In the genomic region with DNA sequence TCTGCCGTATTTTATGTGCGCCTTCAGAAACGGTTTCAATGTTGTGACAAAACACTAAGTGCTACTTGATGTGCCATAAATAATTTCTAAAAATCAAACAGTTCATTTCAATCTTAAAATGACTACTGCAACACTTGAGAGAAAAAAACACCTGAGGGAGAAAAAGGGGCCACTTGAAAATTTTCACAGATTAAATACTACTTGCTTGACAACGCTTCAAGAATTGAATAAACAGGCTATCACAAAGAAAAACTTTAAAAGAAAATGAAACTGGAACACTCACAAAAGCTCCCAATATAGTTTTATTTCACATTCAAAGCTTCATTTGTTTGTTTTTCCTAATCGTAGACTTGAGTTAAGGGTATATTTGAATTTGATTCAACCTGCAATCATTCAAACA, we compare ENCODE assay signal across 16 cellular contexts.
"Had no signal": no experiment of that assay in that cellular context is flagged by ENCODE, and none has a peak within 500 bp of the region (broad histone marks: within the 10 kb centered on the region; RNA-seq: fewer than 3 reads in every experiment).

No MANE protein-coding gene starts in this region.

- H3K4me3 ChIP-seq: neural progenitor cell, ovary, right atrium auricular region, sigmoid colon, skin epidermis, stomach, uterus had no signal

- H3K36me3 ChIP-seq: neural progenitor cell, ovary, right atrium auricular region, sigmoid colon, stomach, uterus had no signal

- H3K9me3 ChIP-seq: ovary, right atrium auricular region, sigmoid colon, stomach, uterus had no signal

- H3K4me1 ChIP-seq: neural progenitor cell, right atrium auricular region, sigmoid colon, stomach, uterus had no signal

- ATAC-seq: esophagus mucosa; left colon; natural killer cell; stimulated activated naive B cell treated with anti-CD40 and anti-IgM and Interleukin-4, amounts not matched to agents 10 μg/mL and 1 μg/mL and 100 μg/mL, for 72 hours had no signal

- H3K27ac ChIP-seq: neural progenitor cell, ovary, right atrium auricular region, sigmoid colon, skin epidermis, stomach, uterus had no signal

- DNase-seq: effector memory CD4-positive, alpha-beta T cell; left colon; natural killer cell; nucleus accumbens; ovary; sigmoid colon; stimulated activated CD4-positive, alpha-beta T cell treated with anti-CD3 and anti-CD28 coated beads, Interleukin-2, amount 100 ng/mL, for 24 hours; stimulated activated CD4-positive, alpha-beta T cell treated with anti-CD3 and anti-CD28 coated beads, Interleukin-4, amount 100 ng/mL, for 4 hours; stimulated activated naive B cell treated with anti-CD40 and anti-IgM and Interleukin-4, amounts not matched to agents 10 μg/mL and 1 μg/mL and 100 μg/mL, for 72 hours; stomach; substantia nigra; uterus had no signal

- H3K27me3 ChIP-seq: neural progenitor cell, ovary, right atrium auricular region, sigmoid colon, stomach, uterus had no signal
